In genomic region chr7:112853429-112853828, GRCh38 we compare ENCODE assay signal across 16 cellular contexts.
DNase-seq lines count a peak whose midpoint lies in the region; ATAC-seq and TF ChIP-seq lines count a peak whose summit lies in the region.
"Had no signal": no experiment of that assay in that cellular context is flagged by ENCODE, and none has a peak within 500 bp of the region (broad histone marks: within the 10 kb centered on the region; RNA-seq: fewer than 3 reads in every experiment).

No MANE protein-coding gene starts in this region.

- H3K9me3 ChIP-seq in heart right ventricle (peaks cover 0 to 19% (median 3%) of the 10 kb centered on the region in 11 donors), adipocyte (ENCODE audit: control insufficient read depth, low read length) (no peaks in the 10 kb centered on the region), breast epithelium (peaks cover 0 to 12% of the 10 kb centered on the region in 2 donors)

- H3K4me3 ChIP-seq in heart right ventricle (no peak overlapping the region), adipocyte (ENCODE audit: low read length) (no peak overlapping the region), fibroblast of villous mesenchyme (ENCODE audit: low read depth, low read length) (no peak overlapping the region), breast epithelium (no peak overlapping the region)
- H3K4me3 ChIP-seq: BLaER1 treated with 17β-estradiol and CSF1 and Interleukin-3, amounts not matched to agents 10 nM and 100 nM; GM23338 had no signal

- intact Hi-C loops in Right ventricle myocardium inferior (cut with DNase I), result no loop called here
- intact Hi-C loops in heart right ventricle (cut with DNase I), result no loop called here
- intact Hi-C loops in breast epithelium (cut with DNase I; ENCODE audit: low total_unique reads), result no loop called here

- H3K36me3 ChIP-seq in heart right ventricle (peaks cover 0 to 5% (median 0%) of the 10 kb centered on the region in 9 donors), adipocyte (ENCODE audit: control insufficient read depth, insufficient read depth, low read length, severe bottlenecking) (no peaks in the 10 kb centered on the region), breast epithelium (no peaks in the 10 kb centered on the region)

- H3K27ac ChIP-seq in heart right ventricle, result no peak overlapping the region
- no peak overlapping the region for H3K27ac ChIP-seq in breast epithelium
- H3K27ac ChIP-seq: 22Rv1; BLaER1 treated with 17β-estradiol and CSF1 and Interleukin-3, amounts not matched to agents 10 nM and 100 nM had no signal

- peak overlapping the region; percentile 80 to 85 (median 85) for H3K27ac Mint-ChIP-seq in nephron
- H3K27ac Mint-ChIP-seq: CD4-positive, CD25-positive, alpha-beta regulatory T cell had no signal

- H3K9me3 Mint-ChIP-seq in nephron, result peaks cover 25% of the 10 kb centered on the region
- H3K9me3 Mint-ChIP-seq: CD4-positive, CD25-positive, alpha-beta regulatory T cell; GM23338 had no signal

- H3K36me3 Mint-ChIP-seq in nephron (ENCODE audit: low read depth), result peaks cover 38% of the 10 kb centered on the region

- ATAC-seq in Right ventricle myocardium inferior, result peak; percentile 46
- no peak for ATAC-seq in heart right ventricle
- no peak for ATAC-seq in GM19035 (IDR thresholded peaks at IDR 0.05; ENCODE audit: unreplicated experiment)
- ATAC-seq in HG03469 (IDR thresholded peaks at IDR 0.05; ENCODE audit: unreplicated experiment), result no peak
- ATAC-seq: GM23338, HepG2 had no signal

- no peak overlapping the region for H3K4me3 Mint-ChIP-seq in nephron
- H3K4me3 Mint-ChIP-seq: CD4-positive, CD25-positive, alpha-beta regulatory T cell; GM23338 had no signal

- DNase-seq in Right ventricle myocardium inferior (ENCODE audit: missing footprints) (no peak), heart right ventricle (no peak), adipocyte (ENCODE audit: low read depth) (peak; percentile 81), fibroblast of villous mesenchyme (ENCODE audit: low read depth) (peak; percentile 10), breast epithelium (ENCODE audit: low spot score in 2 of 2) (no peak)
- DNase-seq: Calu3; CD4-positive, CD25-positive, alpha-beta regulatory T cell; DMS 273 treated with DMSO at 0.1 percent for 48 hours; H7 had no signal

- TF ChIP-seq POLR2A in breast epithelium (IDR thresholded peaks at IDR 0.05), result no peak

- H3K27me3 ChIP-seq in heart right ventricle, result no peaks in the 10 kb centered on the region
- no peaks in the 10 kb centered on the region for H3K27me3 ChIP-seq in adipocyte (replicated peaks; ENCODE audit: control insufficient read depth, insufficient read depth, low read length)
- H3K27me3 ChIP-seq in breast epithelium, result no peaks in the 10 kb centered on the region
- H3K27me3 ChIP-seq: BLaER1 treated with 17β-estradiol and CSF1 and Interleukin-3, amounts not matched to agents 10 nM and 100 nM had no signal

- TF ChIP-seq CTCF in heart right ventricle (IDR thresholded peaks at IDR 0.05), result no peak
- TF ChIP-seq CTCF in fibroblast of villous mesenchyme (IDR thresholded peaks at IDR 0.05; ENCODE audit: insufficient read depth, low read depth, low read length), result no peak
- TF ChIP-seq CTCF in nephron (IDR thresholded peaks at IDR 0.05; ENCODE audit: unreplicated experiment in 3 of 3), result no peak
- TF ChIP-seq CTCF in breast epithelium (IDR thresholded peaks at IDR 0.05), result no peak

- H3K4me1 ChIP-seq in heart right ventricle (peaks cover 0 to 21% (median 5%) of the 10 kb centered on the region in 9 donors), adipocyte (ENCODE audit: control insufficient read depth, insufficient read depth, low read length) (peaks cover 17% of the 10 kb centered on the region), breast epithelium (no peaks in the 10 kb centered on the region)

- no peaks in the 10 kb centered on the region for H3K27me3 Mint-ChIP-seq in nephron (ENCODE audit: low read depth)
- H3K27me3 Mint-ChIP-seq: CD4-positive, CD25-positive, alpha-beta regulatory T cell had no signal

- H3K9ac ChIP-seq in adipocyte (ENCODE audit: low read length), result no peak overlapping the region
- H3K9ac ChIP-seq: BLaER1 treated with 17β-estradiol and CSF1 and Interleukin-3, amounts not matched to agents 10 nM and 100 nM had no signal

- H3K4me1 Mint-ChIP-seq in nephron, result peaks cover 12% of the 10 kb centered on the region

Comparison
In these comparisons a context has a peak if more than half of its experiments do, and no peak if none do; other contexts are left out.
1. DNase-seq: peak in adipocyte (single experiment) and fibroblast of villous mesenchyme (single experiment); none in Right ventricle myocardium inferior (single experiment), heart right ventricle (0 of 2) and breast epithelium (0 of 2).